In the genomic region with DNA sequence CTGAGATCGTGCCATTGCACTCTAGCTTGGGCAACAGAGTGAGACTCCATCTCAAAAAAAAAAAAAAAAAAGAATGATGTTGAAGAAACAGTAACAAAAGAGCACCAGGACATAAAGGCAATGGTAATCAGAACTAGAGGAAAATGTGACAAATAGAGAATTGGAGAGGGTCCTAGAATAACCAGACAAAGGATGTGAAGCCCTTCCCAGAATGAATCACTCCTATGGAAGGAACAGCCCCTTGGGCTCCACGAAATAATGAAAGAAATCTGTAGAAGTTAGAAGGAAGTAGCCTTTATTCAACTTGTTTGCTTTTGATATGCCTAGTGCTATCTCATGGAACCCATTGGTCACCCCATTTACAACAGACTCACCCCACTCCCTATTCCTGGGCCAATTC, we compare ENCODE assay signal across 19 cellular contexts.
"Had no signal": no experiment of that assay in that cellular context is flagged by ENCODE, and none has a peak within 500 bp of the region (broad histone marks: within the 10 kb centered on the region; RNA-seq: fewer than 3 reads in every experiment).

No MANE protein-coding gene starts in this region.

- DNase-seq: foreskin melanocyte; head of caudate nucleus; left colon; left ventricle myocardium superior; naive thymus-derived CD8-positive, alpha-beta T cell; posterior cingulate gyrus; sigmoid colon; stimulated activated CD4-positive, alpha-beta T cell treated with anti-CD3 and anti-CD28 coated beads, Interleukin-2, amount 100 ng/mL, for 24 hours; stimulated activated CD4-positive, alpha-beta T cell treated with anti-CD3 and anti-CD28 coated beads, Interleukin-4, amount 100 ng/mL, for 4 hours; stimulated activated naive B cell treated with anti-CD40 and anti-IgM and Interleukin-4, amounts not matched to agents 10 μg/mL and 1 μg/mL and 100 μg/mL, for 72 hours; stomach had no signal

- H3K4me3 Mint-ChIP-seq: central memory CD8-positive, alpha-beta T cell; naive thymus-derived CD8-positive, alpha-beta T cell; stimulated activated naive B cell treated with anti-CD40 and anti-IgM and Interleukin-4, amounts not matched to agents 10 μg/mL and 1 μg/mL and 100 μg/mL, for 72 hours; type B pancreatic cell had no signal

- H3K4me1 ChIP-seq: right atrium auricular region, sigmoid colon, stomach had no signal

- H3K4me1 Mint-ChIP-seq: central memory CD8-positive, alpha-beta T cell; stimulated activated naive B cell treated with anti-CD40 and anti-IgM and Interleukin-4, amounts not matched to agents 10 μg/mL and 1 μg/mL and 100 μg/mL, for 72 hours had no signal

- ATAC-seq: esophagus mucosa; left colon; left ventricle myocardium superior; naive thymus-derived CD8-positive, alpha-beta T cell; stimulated activated naive B cell treated with anti-CD40 and anti-IgM and Interleukin-4, amounts not matched to agents 10 μg/mL and 1 μg/mL and 100 μg/mL, for 72 hours had no signal

- H3K9me3 Mint-ChIP-seq: central memory CD8-positive, alpha-beta T cell; naive thymus-derived CD8-positive, alpha-beta T cell; stimulated activated naive B cell treated with anti-CD40 and anti-IgM and Interleukin-4, amounts not matched to agents 10 μg/mL and 1 μg/mL and 100 μg/mL, for 72 hours; type B pancreatic cell had no signal

- H3K27ac Mint-ChIP-seq: naive thymus-derived CD8-positive, alpha-beta T cell; stimulated activated naive B cell treated with anti-CD40 and anti-IgM and Interleukin-4, amounts not matched to agents 10 μg/mL and 1 μg/mL and 100 μg/mL, for 72 hours; type B pancreatic cell had no signal

- H3K9me3 ChIP-seq: neutrophil, right atrium auricular region, stomach had no signal

- H3K4me3 ChIP-seq: hepatocyte, lung, right atrium auricular region, sigmoid colon, skin epidermis, stomach had no signal

- H3K36me3 Mint-ChIP-seq: stimulated activated naive B cell treated with anti-CD40 and anti-IgM and Interleukin-4, amounts not matched to agents 10 μg/mL and 1 μg/mL and 100 μg/mL, for 72 hours; type B pancreatic cell had no signal

- H3K27me3 Mint-ChIP-seq: central memory CD8-positive, alpha-beta T cell; type B pancreatic cell had no signal

- H3K36me3 ChIP-seq: neutrophil, right atrium auricular region, sigmoid colon, stomach had no signal

- H3K4me2 ChIP-seq: hepatocyte had no signal

- H3K79me2 ChIP-seq: hepatocyte had no signal

- H2AFZ ChIP-seq: hepatocyte had no signal

- H3K27me3 ChIP-seq: hepatocyte, neutrophil, right atrium auricular region, sigmoid colon, stomach had no signal

- H3K27ac ChIP-seq: hepatocyte, neutrophil, right atrium auricular region, sigmoid colon, stomach had no signal
